8 cellular contexts compared by ENCODE assay signal in genomic region chr21:32771134-32771523, GRCh38.
DNase-seq lines count a peak whose midpoint lies in the region; ATAC-seq and TF ChIP-seq lines count a peak whose summit lies in the region.

No MANE protein-coding gene starts in this region.

- no peaks in the 10 kb centered on the region for H3K9me3 ChIP-seq in neutrophil

- DNase-seq in AG10803 (ENCODE audit: low read depth) = peak; percentile 54
- DNase-seq in NOMO-1 (lab: John Stamatoyannopoulos, UW; ENCODE audit: unreplicated experiment in 2 of 2) = peak; percentile 46 to 75
- DNase-seq in activated T-helper 1 cell treated with anti-CD3 and anti-CD28 coated beads, Interleukin-2, amount 50 U/mL, for 16 hours (ENCODE audit: low read depth in 1 of 2, low spot score in 1 of 2) = peak; percentile 3 to 7
- peak; percentile 41 to 77 for DNase-seq in foreskin fibroblast
- DNase-seq in DMS114 treated with DMSO at 0.1 percent for 48 hours (lab: John Stamatoyannopoulos, UW; ENCODE audit: unreplicated experiment) = no peak

- H3K4me3 ChIP-seq in AG10803 (ENCODE audit: low read length) (peak overlapping the region; percentile 87), foreskin fibroblast (ENCODE audit: low read depth in 1 of 2, low read length in 2 of 2) (peak overlapping the region; percentile 80 to 83), neutrophil (ENCODE audit: low read depth in 1 of 2, low read length in 1 of 2) (peak overlapping the region; percentile 84 to 87)

- peak; percentile 7 for ATAC-seq in GM18508 (IDR thresholded peaks at IDR 0.05; ENCODE audit: insufficient read depth, unreplicated experiment)
- ATAC-seq in HG02943 (IDR thresholded peaks at IDR 0.05; ENCODE audit: low read depth, unreplicated experiment) = peak; percentile 33

- H3K4me1 ChIP-seq in neutrophil (ENCODE audit: control insufficient read depth in 1 of 2, insufficient read depth in 1 of 2, low read depth in 1 of 2, low read length in 1 of 2) = peaks cover 36 to 45% of the 10 kb centered on the region in 2 experiments

- H3K27ac ChIP-seq in neutrophil = peak overlapping the region; percentile 92

- no peaks in the 10 kb centered on the region for H3K36me3 ChIP-seq in neutrophil

- H3K27me3 ChIP-seq in neutrophil = no peaks in the 10 kb centered on the region

- TF ChIP-seq CTCF in AG10803 (conservative IDR thresholded peaks at IDR 0.05; ENCODE audit: low read length) (no peak), foreskin fibroblast (IDR thresholded peaks at IDR 0.05; ENCODE audit: low read depth, low read length) (no peak), neutrophil (IDR thresholded peaks at IDR 0.05) (no peak)
